In genomic region chr7:155412416-155413253, GRCh38 we compare ENCODE assay signal across 8 cellular contexts. TPM values are rescaled to one million over a fixed set of nuclear protein-coding genes. Genes with fewer than 3 reads are reported as not detected.
DNase-seq lines count a peak whose midpoint lies in the region; ATAC-seq and FAIRE-seq lines count a peak whose summit lies in the region.

No MANE protein-coding gene starts in this region.

- intact Hi-C loops in aorta (cut with DNase I): no loop called here

- FAIRE-seq in GM19239 (lab: Jason Lieb, UNC): no peak

- H3K27me3 ChIP-seq in aorta (ENCODE audit: control insufficient read depth in 1 of 2, insufficient read depth in 2 of 2, low read length in 1 of 2): no peaks in the 10 kb centered on the region

- H3K4me1 ChIP-seq in aorta (ENCODE audit: control insufficient read depth in 1 of 2, insufficient read depth in 2 of 2, low read length in 2 of 2): no peaks in the 10 kb centered on the region

- H3K9me3 ChIP-seq in aorta (ENCODE audit: control insufficient read depth, low read length): no peaks in the 10 kb centered on the region

- H3K27ac ChIP-seq in aorta (ENCODE audit: low read depth in 1 of 2, low read length in 2 of 2): no peak overlapping the region

- no peaks in the 10 kb centered on the region for H3K36me3 ChIP-seq in aorta (ENCODE audit: control insufficient read depth in 1 of 2, insufficient read depth in 2 of 2, low read length in 1 of 2)

- no peak overlapping the region for H3K4me3 ChIP-seq in aorta (ENCODE audit: low read length in 2 of 2)

- WGBS in aorta, 2 donors: 37 to 38% methylated on average over 25 of the region's 25 CpGs

- DNase-seq in D341Med (ENCODE audit: low spot score) (peak; percentile 84), GM19239 (ENCODE audit: insufficient read length, low spot score) (peak; percentile 91), OCI-M1 (lab: John Stamatoyannopoulos, UW) (peak; percentile 38), iris pigment epithelial cell (ENCODE audit: low read depth) (peak; percentile 37), aorta (no peak)
- DNase-seq in activated naive CD4-positive, alpha-beta T cell treated with anti-CD3 and anti-CD28 coated beads, Interleukin-2, amount 50 U/mL, for 72 hours (ENCODE audit: low spot score in 2 of 2): peak in 1 of 2 donors; percentile 66
- peak; percentile 30 to 57 for DNase-seq in stimulated activated CD4-positive, alpha-beta T cell treated with anti-CD3 and anti-CD28 coated beads, Interleukin-4, amount 100 ng/mL, for 48 hours (ENCODE audit: low read depth in 2 of 2)

- H3K36me3 Mint-ChIP-seq in activated naive CD4-positive, alpha-beta T cell treated with anti-CD3 and anti-CD28 coated beads, Interleukin-2, amount 50 U/mL, for 72 hours: no peaks in the 10 kb centered on the region

- ATAC-seq in HG03280 (IDR thresholded peaks at IDR 0.05; ENCODE audit: unreplicated experiment) (peak; percentile 89), aorta (ENCODE audit: low FRiP score) (no peak)
- ATAC-seq in activated naive CD4-positive, alpha-beta T cell treated with anti-CD3 and anti-CD28 coated beads, Interleukin-2, amount 50 U/mL, for 72 hours: peak; percentile 66 to 87

- peak overlapping the region in 1 of 2 donors; percentile 61 for H3K27ac Mint-ChIP-seq in activated naive CD4-positive, alpha-beta T cell treated with anti-CD3 and anti-CD28 coated beads, Interleukin-2, amount 50 U/mL, for 72 hours

- H3K9me3 Mint-ChIP-seq in activated naive CD4-positive, alpha-beta T cell treated with anti-CD3 and anti-CD28 coated beads, Interleukin-2, amount 50 U/mL, for 72 hours: no peaks in the 10 kb centered on the region

RNA-seq across cellular contexts. Expression of gene EN2, which starts 45.3 kb away (rescaled TPM):
- total RNA-seq in activated naive CD4-positive, alpha-beta T cell treated with anti-CD3 and anti-CD28 coated beads, Interleukin-2, amount 50 U/mL, for 72 hours: not detected
- not detected for total RNA-seq in aorta
- polyA plus RNA-seq in aorta: not detected

Comparison
In these comparisons a context has a peak if more than half of its experiments do, and no peak if none do; other contexts are left out.
1. DNase-seq: peak in D341Med (single experiment), GM19239 (single experiment), OCI-M1 (single experiment), iris pigment epithelial cell (single experiment) and stimulated activated CD4-positive, alpha-beta T cell treated with anti-CD3 and anti-CD28 coated beads, Interleukin-4, amount 100 ng/mL, for 48 hours (2 of 2); none in aorta (0 of 2).